Comparison of ENCODE assay signal across 9 cellular contexts in the genomic region with DNA sequence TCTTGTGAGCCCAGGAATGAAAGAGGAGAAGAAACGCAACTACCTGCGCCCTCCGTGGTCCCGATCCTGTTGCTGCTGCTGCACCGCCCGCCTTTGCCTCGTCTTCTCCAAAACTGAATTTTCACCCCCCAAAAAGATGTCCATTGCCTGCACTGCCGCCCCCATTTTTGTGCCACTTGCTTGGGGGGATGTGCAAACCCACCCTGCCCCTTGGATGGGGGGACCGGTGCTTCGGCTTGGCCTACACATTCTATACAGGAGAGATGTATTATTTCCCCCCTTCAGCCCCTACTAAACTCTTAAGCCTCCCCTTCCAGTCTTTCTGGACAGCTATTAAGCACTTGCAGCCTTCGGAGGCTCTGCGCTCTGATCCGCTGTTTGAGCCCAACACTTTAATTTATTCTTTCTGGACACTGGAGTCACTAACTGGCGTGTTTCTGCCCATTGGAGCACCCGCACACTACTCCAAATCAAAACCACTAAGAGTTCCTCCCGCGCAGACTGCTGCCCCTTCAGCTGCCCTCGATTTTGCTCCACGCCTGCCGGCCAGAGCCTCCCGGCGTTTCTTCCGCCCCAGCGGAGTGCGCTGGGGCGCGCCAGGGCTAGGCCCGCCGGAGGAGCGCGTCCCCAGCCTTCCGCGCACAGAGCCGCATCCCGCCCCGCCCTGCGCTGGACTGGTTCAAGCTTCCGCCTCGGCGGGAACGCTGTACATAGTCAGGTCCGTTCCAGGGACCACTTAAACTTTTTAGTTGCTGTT. TPM values are rescaled to one million over a fixed set of nuclear protein-coding genes. Genes with fewer than 3 reads are reported as not detected.
DNase-seq lines count a peak whose midpoint lies in the region; ATAC-seq and TF ChIP-seq lines count a peak whose summit lies in the region.
"Had no signal": no experiment of that assay in that cellular context is flagged by ENCODE, and none has a peak within 500 bp of the region (broad histone marks: within the 10 kb centered on the region; RNA-seq: fewer than 3 reads in every experiment).

No MANE protein-coding gene starts in this region.

- peaks cover 40% of the 10 kb centered on the region for H3K4me1 Mint-ChIP-seq in activated T-helper 2 cell treated with anti-CD3 and anti-CD28 coated beads, Interferon-gamma antibody, Interleukin-2, Interleukin-4, amounts not matched to agents 10 μg/mL and 5 μg/mL and 100 μg/mL, durations not matched to agents 14 hours and 24 hours and 36 hours (ENCODE audit: low read depth)

- H3K27ac Mint-ChIP-seq in activated T-helper 2 cell treated with anti-CD3 and anti-CD28 coated beads, Interferon-gamma antibody, Interleukin-2, Interleukin-4, amounts not matched to agents 10 μg/mL and 5 μg/mL and 100 μg/mL, durations not matched to agents 14 hours and 24 hours and 36 hours, result no peak overlapping the region

- DNase-seq in ecto neural progenitor cell (ENCODE audit: low spot score), result peak; percentile 61
- DNase-seq in activated T-helper 2 cell treated with anti-CD3 and anti-CD28 coated beads, Interferon-gamma antibody, Interleukin-2, Interleukin-4, amounts not matched to agents 10 μg/mL and 5 μg/mL and 100 μg/mL, durations not matched to agents 14 hours and 24 hours and 36 hours (ENCODE audit: low spot score), result no peak
- no peak for DNase-seq in NCI-H2227 (lab: John Stamatoyannopoulos, UW; ENCODE audit: unreplicated experiment)
- no peak for DNase-seq in NCI-H1048 (lab: John Stamatoyannopoulos, UW)

- no peaks in the 10 kb centered on the region for H3K9me3 Mint-ChIP-seq in activated T-helper 2 cell treated with anti-CD3 and anti-CD28 coated beads, Interferon-gamma antibody, Interleukin-2, Interleukin-4, amounts not matched to agents 10 μg/mL and 5 μg/mL and 100 μg/mL, durations not matched to agents 14 hours and 24 hours and 36 hours

- WGBS in HUES64, result 3% methylated on average over 42 of the region's 42 CpGs

- no peak overlapping the region for H3K9ac ChIP-seq in HUES64 (ENCODE audit: low read depth, low read length)

- H3K36me3 ChIP-seq in HUES64 (ENCODE audit: insufficient read depth, low read length), result no peaks in the 10 kb centered on the region
- H3K36me3 ChIP-seq in neutrophil, result no peaks in the 10 kb centered on the region

- H3K4me3 ChIP-seq in HUES64 (ENCODE audit: low read length), result peak overlapping the region; percentile 82; the same call in 1 of the 2 replicates
- peak overlapping the region; percentile 60 to 71 for H3K4me3 ChIP-seq in neutrophil (ENCODE audit: low read depth in 1 of 2, low read length in 1 of 2)

- H3K27me3 ChIP-seq in HUES64 (ENCODE audit: insufficient read depth, low read length) (peaks cover 99% of the 10 kb centered on the region), neutrophil (peaks cover 94% of the 10 kb centered on the region)

- H3K27ac ChIP-seq in HUES64 (ENCODE audit: low read depth, low read length) (no peak overlapping the region), neutrophil (peak overlapping the region; percentile 89)

- peaks cover 3% of the 10 kb centered on the region for H3K36me3 Mint-ChIP-seq in activated T-helper 2 cell treated with anti-CD3 and anti-CD28 coated beads, Interferon-gamma antibody, Interleukin-2, Interleukin-4, amounts not matched to agents 10 μg/mL and 5 μg/mL and 100 μg/mL, durations not matched to agents 14 hours and 24 hours and 36 hours (ENCODE audit: low read depth)

- TF ChIP-seq CTCF in neutrophil (IDR thresholded peaks at IDR 0.05), result no peak

- intact Hi-C loops in activated T-helper 2 cell treated with anti-CD3 and anti-CD28 coated beads, Interferon-gamma antibody, Interleukin-2, Interleukin-4, amounts not matched to agents 10 μg/mL and 5 μg/mL and 100 μg/mL, durations not matched to agents 14 hours and 24 hours and 36 hours (cut with micrococcal nuclease), result loop anchor here (10.0 kb wide), 1 partner anchor 368 kb away; no protein-coding TSS in a partner anchor

- H3K4me3 Mint-ChIP-seq in activated T-helper 2 cell treated with anti-CD3 and anti-CD28 coated beads, Interferon-gamma antibody, Interleukin-2, Interleukin-4, amounts not matched to agents 10 μg/mL and 5 μg/mL and 100 μg/mL, durations not matched to agents 14 hours and 24 hours and 36 hours (ENCODE audit: low read depth), result no peak overlapping the region

- H3K9me3 ChIP-seq in HUES64 (ENCODE audit: insufficient read depth, low read depth, low read length) (no peaks in the 10 kb centered on the region), neutrophil (no peaks in the 10 kb centered on the region)

- peaks cover 79% of the 10 kb centered on the region for H3K27me3 Mint-ChIP-seq in activated T-helper 2 cell treated with anti-CD3 and anti-CD28 coated beads, Interferon-gamma antibody, Interleukin-2, Interleukin-4, amounts not matched to agents 10 μg/mL and 5 μg/mL and 100 μg/mL, durations not matched to agents 14 hours and 24 hours and 36 hours (ENCODE audit: low read depth)

- H3K4me1 ChIP-seq in HUES64 (ENCODE audit: insufficient read depth, low read length) (peaks cover 46% of the 10 kb centered on the region), neutrophil (ENCODE audit: control insufficient read depth in 1 of 2, insufficient read depth in 1 of 2, low read depth in 1 of 2, low read length in 1 of 2) (peaks cover 92 to 95% of the 10 kb centered on the region in 2 experiments)

- ATAC-seq in GM18498 (IDR thresholded peaks at IDR 0.05; ENCODE audit: unreplicated experiment) (peak; percentile 43), GM21723 (IDR thresholded peaks at IDR 0.05; ENCODE audit: unreplicated experiment) (no peak)

RNA-seq across cellular contexts. Expression of a gene that starts 5.9 kb away (rescaled TPM):
- 0.75 TPM for polyA plus RNA-seq in HUES64 (2013, experiment 1 of 2)
- 1.2 TPM for polyA plus RNA-seq in HUES64 (2013, experiment 2 of 2)
- total RNA-seq in activated T-helper 2 cell treated with anti-CD3 and anti-CD28 coated beads, Interferon-gamma antibody, Interleukin-2, Interleukin-4, amounts not matched to agents 10 μg/mL and 5 μg/mL and 100 μg/mL, durations not matched to agents 14 hours and 24 hours and 36 hours, result not detected in 2 replicates
- total RNA-seq: T-helper 1 cell treated with Interleukin-12 subunit alpha and Interleukin-12 subunit beta and Interleukin-4 antibody, amounts not matched to agents 30 ng/mL and 1 ng/mL, for 36 hours had no signal
